Comparison of ENCODE assay signal across 26 cellular contexts in genomic region chrX:3230496-3230895, GRCh38.
"Had no signal": no experiment of that assay in that cellular context is flagged by ENCODE, and none has a peak within 500 bp of the region (broad histone marks: within the 10 kb centered on the region; RNA-seq: fewer than 3 reads in every experiment).

No MANE protein-coding gene starts in this region.

- H3K36me3 Mint-ChIP-seq: naive thymus-derived CD8-positive, alpha-beta T cell; stimulated activated naive B cell treated with anti-CD40 and anti-IgM and Interleukin-4, amounts not matched to agents 10 μg/mL and 1 μg/mL and 100 μg/mL, for 72 hours had no signal

- H3K4me1 Mint-ChIP-seq: naive thymus-derived CD8-positive, alpha-beta T cell; stimulated activated naive B cell treated with anti-CD40 and anti-IgM and Interleukin-4, amounts not matched to agents 10 μg/mL and 1 μg/mL and 100 μg/mL, for 72 hours had no signal

- H3K4me3 ChIP-seq: dorsolateral prefrontal cortex, gastroesophageal sphincter, heart left ventricle, hepatocyte, left lung, ovary, psoas muscle, right lobe of liver, thoracic aorta, tibial nerve, upper lobe of left lung had no signal

- DNase-seq: dorsolateral prefrontal cortex; effector CD4-positive, alpha-beta T cell; foreskin keratinocyte; heart left ventricle; left cardiac atrium; left lung; naive thymus-derived CD8-positive, alpha-beta T cell; nephron progenitor cell; nucleus accumbens; ovary; posterior cingulate gyrus; psoas muscle; right lobe of liver; small intestine; stimulated activated CD4-positive, alpha-beta T cell treated with anti-CD3 and anti-CD28 coated beads, Interleukin-15, amount 100 ng/mL, for 24 hours; stimulated activated CD4-positive, alpha-beta T cell treated with anti-CD3 and anti-CD28 coated beads, Interleukin-2, amount 100 ng/mL, for 48 hours; stimulated activated naive B cell treated with anti-CD40 and anti-IgM and Interleukin-4, amounts not matched to agents 10 μg/mL and 1 μg/mL and 100 μg/mL, for 72 hours; upper lobe of left lung had no signal

- H3K27ac Mint-ChIP-seq: naive thymus-derived CD8-positive, alpha-beta T cell; nephron progenitor cell; stimulated activated naive B cell treated with anti-CD40 and anti-IgM and Interleukin-4, amounts not matched to agents 10 μg/mL and 1 μg/mL and 100 μg/mL, for 72 hours; stimulated activated naive CD8-positive, alpha-beta T cell treated with anti-CD3 and anti-CD28 coated beads, Interleukin-15, Interleukin-2, amounts not matched to agents 100 ng/mL and 50 ng/mL, for 24 hours had no signal

- H3K27me3 Mint-ChIP-seq: naive thymus-derived CD8-positive, alpha-beta T cell; stimulated activated naive B cell treated with anti-CD40 and anti-IgM and Interleukin-4, amounts not matched to agents 10 μg/mL and 1 μg/mL and 100 μg/mL, for 72 hours; stimulated activated naive CD8-positive, alpha-beta T cell treated with anti-CD3 and anti-CD28 coated beads, Interleukin-15, Interleukin-2, amounts not matched to agents 100 ng/mL and 50 ng/mL, for 24 hours had no signal

- H3K9me3 ChIP-seq: gastroesophageal sphincter, left lung, ovary, psoas muscle, right lobe of liver, thoracic aorta, tibial nerve, upper lobe of left lung had no signal

- FAIRE-seq: islet of Langerhans, small intestine, urothelium cell line had no signal

- H3K4me2 ChIP-seq: hepatocyte had no signal

- H3K36me3 ChIP-seq: gastroesophageal sphincter, heart left ventricle, left lung, ovary, right lobe of liver, thoracic aorta, tibial nerve, upper lobe of left lung had no signal

- H3K27ac ChIP-seq: dorsolateral prefrontal cortex, epithelial cell of prostate, foreskin keratinocyte, gastroesophageal sphincter, hepatocyte, left lung, ovary, psoas muscle, right lobe of liver, thoracic aorta, tibial nerve, upper lobe of left lung had no signal

- H3K4me1 ChIP-seq: foreskin keratinocyte, gastroesophageal sphincter, left lung, psoas muscle, right lobe of liver, tibial nerve, upper lobe of left lung had no signal

- H2AFZ ChIP-seq: hepatocyte had no signal

- H3K27me3 ChIP-seq: foreskin keratinocyte, gastroesophageal sphincter, heart left ventricle, hepatocyte, left lung, ovary, right lobe of liver, tibial nerve, upper lobe of left lung had no signal

- H3K79me2 ChIP-seq: hepatocyte had no signal

- H3K9me3 Mint-ChIP-seq: stimulated activated naive CD8-positive, alpha-beta T cell treated with anti-CD3 and anti-CD28 coated beads, Interleukin-15, Interleukin-2, amounts not matched to agents 100 ng/mL and 50 ng/mL, for 24 hours had no signal

- H3K4me3 Mint-ChIP-seq: naive thymus-derived CD8-positive, alpha-beta T cell; nephron progenitor cell; stimulated activated naive B cell treated with anti-CD40 and anti-IgM and Interleukin-4, amounts not matched to agents 10 μg/mL and 1 μg/mL and 100 μg/mL, for 72 hours; stimulated activated naive CD8-positive, alpha-beta T cell treated with anti-CD3 and anti-CD28 coated beads, Interleukin-15, Interleukin-2, amounts not matched to agents 100 ng/mL and 50 ng/mL, for 24 hours had no signal
